ENCODE assay signal across 8 cellular contexts in genomic region chr1:183278736-183279591, GRCh38.
DNase-seq lines count a peak whose midpoint lies in the region; ATAC-seq and TF ChIP-seq lines count a peak whose summit lies in the region.
"Had no signal": no experiment of that assay in that cellular context is flagged by ENCODE, and none has a peak within 500 bp of the region (broad histone marks: within the 10 kb centered on the region; RNA-seq: fewer than 3 reads in every experiment).

No MANE protein-coding gene starts in this region.

- H3K36me3 ChIP-seq in HEK293 (ENCODE audit: control insufficient read depth in 2 of 2, insufficient read depth in 1 of 2, low read length in 2 of 2) (no peaks in the 10 kb centered on the region), RWPE2 (ENCODE audit: low read depth) (no peaks in the 10 kb centered on the region), skeletal muscle tissue (ENCODE audit: control insufficient read depth in 3 of 3, insufficient read depth in 3 of 3, low read length in 3 of 3) (no peaks in the 10 kb centered on the region)

- TF ChIP-seq CTCF in HEK293 (tag by site-specific recombination; IDR thresholded peaks at IDR 0.05) = no peak
- no peak for TF ChIP-seq CTCF in RWPE2 (IDR thresholded peaks at IDR 0.05; ENCODE audit: poor library complexity, severe bottlenecking)

- peak; percentile 72 for ATAC-seq in RWPE2 (ENCODE audit: low read depth)

- H3K27ac ChIP-seq in HEK293 (ENCODE audit: extremely low read depth, low read depth, low read length) = no peak overlapping the region; the same call in 1 of the 2 replicates
- H3K27ac ChIP-seq in RWPE2 (ENCODE audit: poor library complexity, severe bottlenecking) = peak overlapping the region; percentile 97
- H3K27ac ChIP-seq in skeletal muscle tissue (ENCODE audit: low read depth, low read length) = peak overlapping the region; percentile 49

- H3K27me3 ChIP-seq in RWPE2 (ENCODE audit: insufficient read depth, poor library complexity, severe bottlenecking) = no peaks in the 10 kb centered on the region
- H3K27me3 ChIP-seq in skeletal muscle tissue (ENCODE audit: control insufficient read depth in 3 of 3, insufficient read depth in 3 of 3, low read length in 3 of 3) = no peaks in the 10 kb centered on the region

- H3K9me3 ChIP-seq in HEK293 (ENCODE audit: control insufficient read depth, insufficient read depth, low read depth, low read length) (no peaks in the 10 kb centered on the region), RWPE2 (ENCODE audit: severe bottlenecking) (no peaks in the 10 kb centered on the region), skeletal muscle tissue (ENCODE audit: control insufficient read depth in 3 of 3, low read length in 3 of 3) (no peaks in the 10 kb centered on the region)

- H3K4me1 ChIP-seq in HEK293 (ENCODE audit: control insufficient read depth, insufficient read depth, low read length) = peaks cover 2% of the 10 kb centered on the region; the same call in 1 of the 2 replicates
- H3K4me1 ChIP-seq in RWPE2 (ENCODE audit: insufficient read depth, poor library complexity, severe bottlenecking) = peaks cover 39% of the 10 kb centered on the region
- H3K4me1 ChIP-seq in skeletal muscle tissue (ENCODE audit: control insufficient read depth in 3 of 3, insufficient read depth in 3 of 3, low read length in 3 of 3) = peaks cover 32 to 42% (median 38%) of the 10 kb centered on the region in 3 donors

- H3K9ac ChIP-seq in skeletal muscle tissue (ENCODE audit: low read depth in 1 of 3, low read length in 3 of 3) = no peak overlapping the region

- H3K4me3 ChIP-seq in HEK293 (ENCODE audit: low read depth, low read length) (no peak overlapping the region), RWPE2 (ENCODE audit: severe bottlenecking) (no peak overlapping the region), skeletal muscle tissue (ENCODE audit: low read length in 3 of 3) (no peak overlapping the region)

- POLR2A ChIA-PET in HEK293 (lab: Yijun Ruan, JAX) = interaction anchor here (1.0 kb wide), 1 partner anchor 10 kb away, joined by 3 read pairs; no protein-coding TSS in a partner anchor

- CTCF ChIA-PET in HEK293 (lab: Yijun Ruan, JAX) = interaction anchor here (0.6 to 1.1 kb wide), 4 partner anchors 26 to 114 kb away, joined by 3 to 5 read pairs (median 3); no protein-coding TSS in a partner anchor

- DNase-seq in RWPE2 (ENCODE audit: low spot score) (peak; percentile 75), fibroblast of peridontal ligament (ENCODE audit: extremely low read depth) (peak; percentile 59), GM19238 (ENCODE audit: insufficient read length, low spot score) (no peak), globus pallidus (ENCODE audit: low spot score) (no peak), mesenteric fat pad (ENCODE audit: low spot score) (no peak)
- DNase-seq: activated gamma-delta T cell treated with Interleukin-2 at 50 U/mL for 16 hours had no signal

TF ChIP-seq in HEK293, 187 proteins besides CTCF, POLR2A, EP300 and RAD21:
- TF ChIP-seq ZNF544 (tag by site-specific recombination; IDR thresholded peaks at IDR 0.05) (no peak), ZBTB17 (tag by site-specific recombination; IDR thresholded peaks at IDR 0.05) (0 out of 2 replicates have a peak, but pooled peaks have one; percentile 23)

Comparison
In these comparisons a context has a peak if more than half of its experiments do, and no peak if none do; other contexts are left out.
1. DNase-seq: peak in RWPE2 (single experiment) and fibroblast of peridontal ligament (single experiment); none in GM19238 (single experiment), globus pallidus (single experiment) and mesenteric fat pad (single experiment).